20 cellular contexts compared by ENCODE assay signal in genomic region chr1:215844777-215845176, GRCh38.
DNase-seq lines count a peak whose midpoint lies in the region; ATAC-seq and TF ChIP-seq lines count a peak whose summit lies in the region.
"Had no signal": no experiment of that assay in that cellular context is flagged by ENCODE, and none has a peak within 500 bp of the region (broad histone marks: within the 10 kb centered on the region; RNA-seq: fewer than 3 reads in every experiment).

No MANE protein-coding gene starts in this region.

- H3K9me3 ChIP-seq in PC-3 (ENCODE audit: low read length) (no peaks in the 10 kb centered on the region), skeletal muscle satellite cell (replicated peaks; ENCODE audit: low read length) (no peaks in the 10 kb centered on the region)
- H3K9me3 ChIP-seq: Caco-2 had no signal

- peak; percentile 46 for DNase-seq in HCEC 1CT
- DNase-seq in PC-3, result no peak
- no peak for DNase-seq in glutamatergic neuron
- DNase-seq in progenitor cell of endocrine pancreas (ENCODE audit: low spot score, unreplicated experiment), result no peak
- no peak for DNase-seq in T-cell
- DNase-seq in NCI-H1105 treated with DMSO at 0.1 percent for 48 hours (lab: John Stamatoyannopoulos, UW), result no peak
- DNase-seq: Caco-2; CD4-positive, alpha-beta memory T cell; DND-41; GOT3; NCI-H1048; NCI-H1436 treated with DMSO at 0.1 percent for 48 hours; NCI-H2029 treated with DMSO at 0.1 percent for 48 hours; NCI-H345; NCI-H774 had no signal

- H3K27ac ChIP-seq in PC-3 (ENCODE audit: low read length), result peak overlapping the region; percentile 26
- H3K27ac ChIP-seq: BLaER1 treated with 17β-estradiol and CSF1 and Interleukin-3, amounts not matched to agents 10 nM and 100 nM; SJSA1 had no signal

- H3K4me1 ChIP-seq in PC-3 (ENCODE audit: insufficient read depth, low read length) (peaks cover 20% of the 10 kb centered on the region), skeletal muscle satellite cell (ENCODE audit: control insufficient read depth, insufficient read depth, low read length) (peaks cover 14% of the 10 kb centered on the region)
- H3K4me1 ChIP-seq: Caco-2, SJSA1 had no signal

- peaks cover 18% of the 10 kb centered on the region for H3K4me1 Mint-ChIP-seq in glutamatergic neuron (ENCODE audit: low read depth, unreplicated experiment)
- H3K4me1 Mint-ChIP-seq in progenitor cell of endocrine pancreas (ENCODE audit: low read depth), result no peaks in the 10 kb centered on the region
- H3K4me1 Mint-ChIP-seq in T-cell, result no peaks in the 10 kb centered on the region
- H3K4me1 Mint-ChIP-seq: CD4-positive, alpha-beta memory T cell had no signal

- POLR2A ChIA-PET in PC-3 (lab: Charles Lee; ENCODE audit: unreplicated experiment) (no interaction called here), T-cell (lab: Charles Lee) (no interaction called here)

- H3K36me3 ChIP-seq in PC-3 (ENCODE audit: low read depth, low read length) (no peaks in the 10 kb centered on the region), skeletal muscle satellite cell (ENCODE audit: insufficient read depth, low read length) (no peaks in the 10 kb centered on the region)
- H3K36me3 ChIP-seq: BLaER1 treated with 17β-estradiol and CSF1 and Interleukin-3, amounts not matched to agents 10 nM and 100 nM; MG63; SJSA1 had no signal

- H3K4me2 ChIP-seq in PC-3 (ENCODE audit: low read length), result peak overlapping the region; percentile 68
- H3K4me2 ChIP-seq in skeletal muscle satellite cell (ENCODE audit: low read length), result peak overlapping the region; percentile 68

- ATAC-seq in PC-3, result peak; percentile 4; the same call in 1 of the 2 replicates
- ATAC-seq in T-cell (replicated peaks in 1 of 4), result no peak
- ATAC-seq: Right ventricle myocardium inferior had no signal

- H2AFZ ChIP-seq in PC-3 (ENCODE audit: low read length), result peak overlapping the region; percentile 66

- H3K27me3 ChIP-seq in PC-3 (ENCODE audit: low read length), result no peaks in the 10 kb centered on the region
- H3K27me3 ChIP-seq in skeletal muscle satellite cell (ENCODE audit: control insufficient read depth, insufficient read depth, low read length), result no peaks in the 10 kb centered on the region
- H3K27me3 ChIP-seq: BLaER1 treated with 17β-estradiol and CSF1 and Interleukin-3, amounts not matched to agents 10 nM and 100 nM; MG63; SJSA1 had no signal

- TF ChIP-seq CTCF in PC-3 (conservative IDR thresholded peaks at IDR 0.05; ENCODE audit: low read depth, low read length) (no peak), glutamatergic neuron (IDR thresholded peaks at IDR 0.05; ENCODE audit: partially characterized antibody, unreplicated experiment) (no peak), progenitor cell of endocrine pancreas (IDR thresholded peaks at IDR 0.05; ENCODE audit: unreplicated experiment) (no peak)

- peak overlapping the region; percentile 90 for H3K27ac Mint-ChIP-seq in glutamatergic neuron (ENCODE audit: unreplicated experiment)
- no peak overlapping the region for H3K27ac Mint-ChIP-seq in progenitor cell of endocrine pancreas
- no peak overlapping the region for H3K27ac Mint-ChIP-seq in T-cell
- H3K27ac Mint-ChIP-seq: CD4-positive, alpha-beta memory T cell had no signal

- H3K9ac ChIP-seq in PC-3 (ENCODE audit: low read length) (no peak overlapping the region), skeletal muscle satellite cell (ENCODE audit: low read depth, low read length) (peak overlapping the region; percentile 13)
- H3K9ac ChIP-seq: BLaER1 treated with 17β-estradiol and CSF1 and Interleukin-3, amounts not matched to agents 10 nM and 100 nM had no signal

- H3K4me3 ChIP-seq in PC-3 (ENCODE audit: low read length), result peak overlapping the region; percentile 29; the same call in 1 of the 2 replicates
- H3K4me3 ChIP-seq in skeletal muscle satellite cell (ENCODE audit: low read length), result no peak overlapping the region
- H3K4me3 ChIP-seq: BLaER1 treated with 17β-estradiol and CSF1 and Interleukin-3, amounts not matched to agents 10 nM and 100 nM; MG63; SJSA1 had no signal

- H3K9me3 Mint-ChIP-seq in glutamatergic neuron (ENCODE audit: unreplicated experiment) (no peaks in the 10 kb centered on the region), progenitor cell of endocrine pancreas (ENCODE audit: low read depth) (peaks cover 4% of the 10 kb centered on the region), T-cell (peaks cover 14 to 22% (median 21%) of the 10 kb centered on the region in 3 donors)

- no peaks in the 10 kb centered on the region for H3K36me3 Mint-ChIP-seq in glutamatergic neuron (ENCODE audit: unreplicated experiment)
- no peaks in the 10 kb centered on the region for H3K36me3 Mint-ChIP-seq in progenitor cell of endocrine pancreas (ENCODE audit: insufficient read depth)
- no peaks in the 10 kb centered on the region for H3K36me3 Mint-ChIP-seq in T-cell
- H3K36me3 Mint-ChIP-seq: CD4-positive, alpha-beta memory T cell had no signal

- H3K4me3 Mint-ChIP-seq in glutamatergic neuron (ENCODE audit: unreplicated experiment) (peak overlapping the region; percentile 68), progenitor cell of endocrine pancreas (ENCODE audit: low read depth) (no peak overlapping the region), T-cell (no peak overlapping the region)
- H3K4me3 Mint-ChIP-seq: CD4-positive, alpha-beta memory T cell had no signal

- H3K79me2 ChIP-seq in PC-3 (ENCODE audit: low read length), result no peaks in the 10 kb centered on the region

- no TSS peak for BruUV-seq in PC-3 (replicated peaks; lab: Mats Ljungman, UMichigan)

- CTCF ChIA-PET in PC-3 (lab: Charles Lee) (no interaction called here), T-cell (lab: Charles Lee) (no interaction called here)

- no peaks in the 10 kb centered on the region for H3K27me3 Mint-ChIP-seq in glutamatergic neuron (ENCODE audit: unreplicated experiment)
- no peaks in the 10 kb centered on the region for H3K27me3 Mint-ChIP-seq in progenitor cell of endocrine pancreas
- H3K27me3 Mint-ChIP-seq in T-cell, result no peaks in the 10 kb centered on the region
- H3K27me3 Mint-ChIP-seq: CD4-positive, alpha-beta memory T cell had no signal

- no peaks in the 10 kb centered on the region for H4K20me1 ChIP-seq in PC-3 (ENCODE audit: low read length)
- H4K20me1 ChIP-seq: BLaER1 treated with 17β-estradiol and CSF1 and Interleukin-3, amounts not matched to agents 10 nM and 100 nM had no signal

- H3F3A ChIP-seq in PC-3 (ENCODE audit: low read length, unreplicated experiment), result no peaks in the 10 kb centered on the region

- no peaks in the 10 kb centered on the region for H3K9me2 ChIP-seq in PC-3 (replicated peaks; ENCODE audit: low read length)

- intact Hi-C loops in PC-3 (cut with micrococcal nuclease), result no loop called here
